Comparison of ENCODE assay signal across 1 cellular context in the genomic region with DNA sequence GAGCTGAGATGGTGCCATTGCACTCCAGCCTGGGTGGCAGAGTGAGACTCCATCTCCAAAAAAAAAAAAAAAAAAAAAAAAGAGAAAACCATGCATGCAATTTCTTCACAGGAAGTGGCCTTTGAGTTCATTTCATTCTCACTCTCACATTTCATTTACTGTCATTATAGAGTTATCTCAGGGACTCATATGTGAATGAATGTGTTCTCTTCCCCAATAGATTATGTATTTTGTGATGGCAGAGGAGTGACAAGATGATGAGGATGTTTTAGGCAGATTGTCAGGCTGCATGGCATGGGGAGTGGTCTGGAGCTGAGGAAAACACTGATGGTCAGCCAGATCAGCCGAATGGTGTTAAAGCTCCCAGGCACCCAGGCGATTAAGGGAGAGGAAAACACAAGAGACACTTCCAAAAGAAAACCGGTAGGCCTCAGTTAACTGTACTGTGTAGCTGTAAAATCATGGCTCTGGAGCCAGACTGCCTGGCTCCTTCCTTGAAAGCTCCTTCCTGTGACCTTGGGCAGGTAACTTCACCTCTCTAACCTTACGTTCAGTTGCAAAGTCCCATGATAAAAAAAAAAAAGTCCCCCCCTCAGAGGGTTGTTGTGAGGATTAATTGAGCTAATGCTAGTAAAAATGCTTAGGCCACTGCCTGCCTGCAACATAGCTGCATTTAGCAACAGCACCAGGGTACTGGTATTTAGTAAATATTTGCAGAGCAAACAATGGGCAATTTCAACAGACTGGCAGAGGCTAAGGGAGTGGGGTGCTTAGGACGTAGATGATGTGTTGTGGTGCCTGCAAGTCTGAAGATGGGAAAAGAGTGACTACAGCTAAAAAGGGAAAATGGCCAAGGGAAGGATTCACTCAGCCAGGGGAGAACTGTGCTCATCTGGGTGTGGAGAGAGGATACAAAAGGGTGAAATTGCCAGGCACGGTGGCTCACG.
A peak's percentile ranks its signal among the peaks of the same experiment; 100 is the strongest.
TF ChIP-seq lines count a peak whose summit lies in the region.

No MANE protein-coding gene starts in this region.

TF ChIP-seq in HEK293, 187 proteins besides CTCF, POLR2A, EP300 and RAD21:
- TF ChIP-seq GLIS2 (tag by site-specific recombination; IDR thresholded peaks at IDR 0.05) (no peak), ZNF335 (tag by site-specific recombination; conservative IDR thresholded peaks at IDR 0.05) (no peak), ZNF664 (tag by site-specific recombination; IDR thresholded peaks at IDR 0.05) (peak; percentile 81; the same call in 1 of the 2 replicates), ZNF114 (tag by site-specific recombination; IDR thresholded peaks at IDR 0.05) (no peak), ZNF302 (tag by site-specific recombination; IDR thresholded peaks at IDR 0.05; ENCODE audit: low read depth) (no peak), ZNF341 (tag by site-specific recombination; IDR thresholded peaks at IDR 0.05; ENCODE audit: low read depth) (no peak), PRDM1 (tag by site-specific recombination; IDR thresholded peaks at IDR 0.05) (peak; percentile 71), ZBTB48 (tag by site-specific recombination; IDR thresholded peaks at IDR 0.05) (no peak), KLF10 (tag by site-specific recombination; IDR thresholded peaks at IDR 0.05) (no peak)
